Comparison of ENCODE assay signal across 18 cellular contexts in the genomic region with DNA sequence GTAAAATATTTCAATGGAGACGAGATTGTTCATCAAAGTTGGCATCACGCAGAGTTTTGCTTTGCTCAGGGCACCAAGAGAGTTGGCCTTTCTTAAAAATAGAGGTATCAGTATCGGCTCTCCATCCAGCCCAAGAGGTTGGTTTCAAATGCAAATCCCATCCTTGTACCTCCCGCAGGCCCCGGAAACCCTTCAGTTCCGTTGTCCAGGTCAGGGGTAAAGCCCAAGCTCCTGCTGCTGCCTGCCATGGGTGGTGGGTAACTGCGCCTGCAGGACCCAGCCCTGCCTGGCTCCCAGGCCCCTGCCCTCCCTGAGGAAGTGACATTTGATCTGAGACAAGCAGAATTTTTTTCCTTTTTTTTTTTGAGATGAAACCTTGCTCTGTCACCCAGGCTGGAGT.
"Had no signal": no experiment of that assay in that cellular context is flagged by ENCODE, and none has a peak within 500 bp of the region (broad histone marks: within the 10 kb centered on the region; RNA-seq: fewer than 3 reads in every experiment).

No MANE protein-coding gene starts in this region.

- ATAC-seq: K562, PC-3 had no signal

- DNase-seq: activated B cell treated with CpG ODN at 0.5 μM for 24 hours; activated CD4-positive, alpha-beta T cell treated with anti-CD3 and anti-CD28 coated beads for 1 hour; activated CD4-positive, alpha-beta T cell treated with anti-CD3 and anti-CD28 coated beads, Interleukin-2, amount 10 ng/mL, durations not matched to agents 24 days and 14 days; activated CD4-positive, alpha-beta T cell treated with anti-CD3 and anti-CD28 coated beads, Interleukin-2, amount 50 U/mL, for 48 hours; activated naive CD4-positive, alpha-beta T cell treated with Interleukin-2 at 50 U/mL for 16 hours; activated T-cell treated with anti-CD3 and anti-CD28 coated beads for 4 hours; amygdala; Karpas-422; MM.1S; NCI-H1105; NCI-H1436; NCI-H1694 treated with DMSO at 0.1 percent for 48 hours; NCI-H2029 treated with DMSO at 0.1 percent for 48 hours; NCI-H446; NCI-H524; PC-3; SHP77 treated with DMSO at 0.1 percent for 48 hours had no signal

- H3K4me3 ChIP-seq: K562 had no signal
